22 cellular contexts compared by ENCODE assay signal in genomic region chr12:96295532-96296160, GRCh38.
DNase-seq lines count a peak whose midpoint lies in the region; ATAC-seq lines count a peak whose summit lies in the region.
"Had no signal": no experiment of that assay in that cellular context is flagged by ENCODE, and none has a peak within 500 bp of the region (broad histone marks: within the 10 kb centered on the region; RNA-seq: fewer than 3 reads in every experiment).

No MANE protein-coding gene starts in this region.

- peaks cover 10% of the 10 kb centered on the region for H3K36me3 ChIP-seq in CD4-positive, alpha-beta memory T cell (ENCODE audit: insufficient read depth, low read length)
- H3K36me3 ChIP-seq in SJSA1 = no peaks in the 10 kb centered on the region
- H3K36me3 ChIP-seq: BE2C had no signal

- peaks cover 19% of the 10 kb centered on the region for H3K4me1 Mint-ChIP-seq in T-helper 2 cell treated with Interferon-gamma antibody and Interleukin-4, amounts not matched to agents 5 μg/mL and 100 μg/mL, for 36 hours (ENCODE audit: low read depth)
- peaks cover 18 to 25% (median 19%) of the 10 kb centered on the region in 4 donors for H3K4me1 Mint-ChIP-seq in CD4-positive, alpha-beta memory T cell
- H3K4me1 Mint-ChIP-seq: brain had no signal

- peak overlapping the region; percentile 52 for H3K27ac Mint-ChIP-seq in T-helper 2 cell treated with Interferon-gamma antibody and Interleukin-4, amounts not matched to agents 5 μg/mL and 100 μg/mL, for 36 hours
- H3K27ac Mint-ChIP-seq in CD4-positive, alpha-beta memory T cell = peak overlapping the region in 5 of 7 donors; percentile 37 to 85 (median 57)
- H3K27ac Mint-ChIP-seq: brain had no signal

- no peaks in the 10 kb centered on the region for H3K27me3 ChIP-seq in CD4-positive, alpha-beta memory T cell (ENCODE audit: insufficient read depth, low read length)
- no peaks in the 10 kb centered on the region; the same call in 1 of the 2 replicates for H3K27me3 ChIP-seq in SJSA1 (replicated peaks)
- H3K27me3 ChIP-seq: BE2C, MG63 had no signal

- no peaks in the 10 kb centered on the region for H3K27me3 Mint-ChIP-seq in T-helper 2 cell treated with Interferon-gamma antibody and Interleukin-4, amounts not matched to agents 5 μg/mL and 100 μg/mL, for 36 hours (ENCODE audit: low read depth)
- no peaks in the 10 kb centered on the region for H3K27me3 Mint-ChIP-seq in CD4-positive, alpha-beta memory T cell

- no peak overlapping the region for H3K27ac ChIP-seq in CD4-positive, alpha-beta memory T cell (ENCODE audit: low read depth, low read length)
- H3K27ac ChIP-seq in SJSA1 = no peak overlapping the region
- H3K27ac ChIP-seq: 22Rv1, psoas muscle, RWPE1 had no signal

- no peaks in the 10 kb centered on the region for H3K9me3 Mint-ChIP-seq in T-helper 2 cell treated with Interferon-gamma antibody and Interleukin-4, amounts not matched to agents 5 μg/mL and 100 μg/mL, for 36 hours
- no peaks in the 10 kb centered on the region for H3K9me3 Mint-ChIP-seq in CD4-positive, alpha-beta memory T cell
- H3K9me3 Mint-ChIP-seq: brain had no signal

- CTCF ChIA-PET in CD4-positive, alpha-beta memory T cell (lab: Charles Lee; ENCODE audit: partially characterized antibody) = interaction anchor here (1.4 to 2.1 kb wide), 3 partner anchors 42 to 104 kb away, joined by 3 to 6 read pairs (median 4); partner anchors contain the start of gene CDK17

- POLR2A ChIA-PET in CD4-positive, alpha-beta memory T cell (lab: Charles Lee; ENCODE audit: partially characterized antibody) = interaction anchor here (1.5 to 2.1 kb wide), 2 partner anchors 8 to 104 kb away, joined by 5 to 13 read pairs; partner anchors contain the start of gene CDK17

- no peak for DNase-seq in T-helper 2 cell treated with Interferon-gamma antibody and Interleukin-4, amounts not matched to agents 5 μg/mL and 100 μg/mL, for 36 hours (ENCODE audit: low spot score)
- DNase-seq in T-helper 2 cell (no peak), SJSA1 (ENCODE audit: low read depth in 1 of 2, low spot score in 2 of 2) (peak; percentile 53 to 68), germinal center (ENCODE audit: low spot score) (peak; percentile 4), NCI-H1436 treated with DMSO at 0.1 percent for 48 hours (lab: John Stamatoyannopoulos, UW) (no peak)
- no peak for DNase-seq in CD4-positive, alpha-beta memory T cell
- no peak for DNase-seq in stimulated activated naive CD4-positive, alpha-beta T cell treated with Interleukin-2 at 50 U/mL for 16 hours (lab: John Stamatoyannopoulos, UW)
- DNase-seq: BE2C; cortex of kidney; GF-D8; hypothalamus; kidney; MG63; NCI-H1930; psoas muscle; stimulated activated CD4-positive, alpha-beta T cell treated with anti-CD3 and anti-CD28 coated beads, Interleukin-4, amount 100 ng/mL, for 24 hours; SW 1271 had no signal

- ATAC-seq in HG03457 (IDR thresholded peaks at IDR 0.05; ENCODE audit: unreplicated experiment) = no peak
- ATAC-seq: psoas muscle had no signal

- no peak overlapping the region for H3K4me3 ChIP-seq in CD4-positive, alpha-beta memory T cell (ENCODE audit: low read length in 2 of 2)
- no peak overlapping the region for H3K4me3 ChIP-seq in SJSA1
- H3K4me3 ChIP-seq: MG63, psoas muscle, smooth muscle cell had no signal

- H3K4me1 ChIP-seq in CD4-positive, alpha-beta memory T cell (ENCODE audit: insufficient read depth, low read length) = peaks cover 15% of the 10 kb centered on the region
- no peaks in the 10 kb centered on the region for H3K4me1 ChIP-seq in SJSA1 (replicated peaks)
- H3K4me1 ChIP-seq: BE2C, psoas muscle had no signal

- peak overlapping the region; percentile 27 for H3K4me3 Mint-ChIP-seq in T-helper 2 cell treated with Interferon-gamma antibody and Interleukin-4, amounts not matched to agents 5 μg/mL and 100 μg/mL, for 36 hours
- H3K4me3 Mint-ChIP-seq in CD4-positive, alpha-beta memory T cell = peak overlapping the region in 5 of 8 donors; percentile 16 to 73 (median 50)
- H3K4me3 Mint-ChIP-seq: brain had no signal

- intact Hi-C loops in CD4-positive, alpha-beta memory T cell (cut with micrococcal nuclease) = loop anchor here (1.0 to 5.0 kb wide), 3 partner anchors 12 to 102 kb away; no protein-coding TSS in a partner anchor

- no peaks in the 10 kb centered on the region for H3K9me3 ChIP-seq in CD4-positive, alpha-beta memory T cell (ENCODE audit: control insufficient read depth in 1 of 2, low read length in 2 of 2)
- H3K9me3 ChIP-seq in SJSA1 (replicated peaks) = no peaks in the 10 kb centered on the region
- H3K9me3 ChIP-seq: BE2C, MG63, psoas muscle had no signal

- H3K36me3 Mint-ChIP-seq in T-helper 2 cell treated with Interferon-gamma antibody and Interleukin-4, amounts not matched to agents 5 μg/mL and 100 μg/mL, for 36 hours (ENCODE audit: low read depth) = peaks cover 40% of the 10 kb centered on the region
- peaks cover 25 to 54% of the 10 kb centered on the region in 2 donors for H3K36me3 Mint-ChIP-seq in CD4-positive, alpha-beta memory T cell

Comparison
In these comparisons a context has a peak if more than half of its experiments do, and no peak if none do; other contexts are left out.
1. DNase-seq: peak in SJSA1 (2 of 2) and germinal center (single experiment); none in T-helper 2 cell treated with Interferon-gamma antibody and Interleukin-4, amounts not matched to agents 5 μg/mL and 100 μg/mL, for 36 hours (single experiment), T-helper 2 cell (0 of 5), CD4-positive, alpha-beta memory T cell (0 of 5), NCI-H1436 treated with DMSO at 0.1 percent for 48 hours (single experiment) and stimulated activated naive CD4-positive, alpha-beta T cell treated with Interleukin-2 at 50 U/mL for 16 hours (single experiment).